Comparison of ENCODE assay signal across 23 cellular contexts in the genomic region with DNA sequence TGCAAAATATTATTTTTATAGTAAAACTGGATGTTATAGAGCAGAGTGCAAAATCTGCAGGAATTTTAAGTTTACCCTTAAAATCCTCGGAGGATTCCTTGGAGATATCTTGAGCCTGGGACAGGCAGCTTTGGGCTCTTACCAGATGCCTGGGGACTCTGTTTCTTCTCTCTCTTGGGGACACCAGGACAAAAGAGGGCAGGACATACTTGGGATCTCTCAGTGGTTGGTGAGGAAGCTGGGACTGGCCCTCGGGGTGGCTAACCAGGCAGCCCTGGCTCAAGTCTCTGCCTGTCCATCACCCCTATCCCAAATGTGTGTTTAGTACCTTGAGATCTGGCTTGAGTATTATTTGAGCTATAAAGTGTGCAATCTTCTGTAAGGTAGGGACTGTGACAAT.
"Had no signal": no experiment of that assay in that cellular context is flagged by ENCODE, and none has a peak within 500 bp of the region (broad histone marks: within the 10 kb centered on the region; RNA-seq: fewer than 3 reads in every experiment).

No MANE protein-coding gene starts in this region.

- H3K9me3 ChIP-seq: colonic mucosa, left lung, pancreas, right lobe of liver, thoracic aorta, tibial nerve, upper lobe of left lung had no signal

- H3K27ac ChIP-seq: colonic mucosa, left lung, pancreas, right lobe of liver, thoracic aorta, tibial nerve, upper lobe of left lung had no signal

- ATAC-seq: left lung; naive thymus-derived CD8-positive, alpha-beta T cell; pancreas; right lobe of liver; stimulated activated naive B cell treated with anti-CD40 and anti-IgM and Interleukin-4, amounts not matched to agents 10 μg/mL and 1 μg/mL and 100 μg/mL, for 72 hours had no signal

- H3K4me3 ChIP-seq: colonic mucosa, left lung, pancreas, right lobe of liver, thoracic aorta, tibial nerve, upper lobe of left lung had no signal

- H3K4me3 Mint-ChIP-seq: naive thymus-derived CD8-positive, alpha-beta T cell; nephron progenitor cell; stimulated activated naive B cell treated with anti-CD40 and anti-IgM and Interleukin-4, amounts not matched to agents 10 μg/mL and 1 μg/mL and 100 μg/mL, for 72 hours; stimulated activated naive CD8-positive, alpha-beta T cell treated with anti-CD3 and anti-CD28 coated beads, Interleukin-15, Interleukin-2, amounts not matched to agents 100 ng/mL and 50 ng/mL, for 24 hours had no signal

- H3K27me3 Mint-ChIP-seq: stimulated activated naive B cell treated with anti-CD40 and anti-IgM and Interleukin-4, amounts not matched to agents 10 μg/mL and 1 μg/mL and 100 μg/mL, for 72 hours; stimulated activated naive CD8-positive, alpha-beta T cell treated with anti-CD3 and anti-CD28 coated beads, Interleukin-15, Interleukin-2, amounts not matched to agents 100 ng/mL and 50 ng/mL, for 24 hours had no signal

- H3K27ac Mint-ChIP-seq: nephron progenitor cell; progenitor cell of endocrine pancreas; stimulated activated naive CD8-positive, alpha-beta T cell treated with anti-CD3 and anti-CD28 coated beads, Interleukin-15, Interleukin-2, amounts not matched to agents 100 ng/mL and 50 ng/mL, for 24 hours had no signal

- H3K27me3 ChIP-seq: colonic mucosa, left lung, pancreas, right lobe of liver, tibial nerve, upper lobe of left lung had no signal

- H3K36me3 ChIP-seq: colonic mucosa, left lung, pancreas, right lobe of liver, thoracic aorta, tibial nerve, upper lobe of left lung had no signal

- H3K36me3 Mint-ChIP-seq: naive thymus-derived CD8-positive, alpha-beta T cell had no signal

- DNase-seq: colonic mucosa; dermis blood vessel endothelial cell; effector memory CD4-positive, alpha-beta T cell; head of caudate nucleus; left lung; mesenchymal stem cell; naive thymus-derived CD8-positive, alpha-beta T cell; nephron progenitor cell; right lobe of liver; small intestine; stimulated activated CD4-positive, alpha-beta T cell treated with anti-CD3 and anti-CD28 coated beads, Interleukin-15, amount 100 ng/mL, for 24 hours; stimulated activated CD4-positive, alpha-beta T cell treated with anti-CD3 and anti-CD28 coated beads, Interleukin-2, amount 100 ng/mL, for 48 hours; stimulated activated naive B cell treated with anti-CD40 and anti-IgM and Interleukin-4, amounts not matched to agents 10 μg/mL and 1 μg/mL and 100 μg/mL, for 72 hours; upper lobe of left lung had no signal

- FAIRE-seq: endometrium, frontal cortex, keratinocyte, pancreas, small intestine, urothelium cell line had no signal

- H3K9me3 Mint-ChIP-seq: naive thymus-derived CD8-positive, alpha-beta T cell; nephron progenitor cell; stimulated activated naive B cell treated with anti-CD40 and anti-IgM and Interleukin-4, amounts not matched to agents 10 μg/mL and 1 μg/mL and 100 μg/mL, for 72 hours; stimulated activated naive CD8-positive, alpha-beta T cell treated with anti-CD3 and anti-CD28 coated beads, Interleukin-15, Interleukin-2, amounts not matched to agents 100 ng/mL and 50 ng/mL, for 24 hours had no signal

- H3K4me1 ChIP-seq: colonic mucosa, pancreas, right lobe of liver, upper lobe of left lung had no signal
